27 cellular contexts compared by ENCODE assay signal in the genomic region with DNA sequence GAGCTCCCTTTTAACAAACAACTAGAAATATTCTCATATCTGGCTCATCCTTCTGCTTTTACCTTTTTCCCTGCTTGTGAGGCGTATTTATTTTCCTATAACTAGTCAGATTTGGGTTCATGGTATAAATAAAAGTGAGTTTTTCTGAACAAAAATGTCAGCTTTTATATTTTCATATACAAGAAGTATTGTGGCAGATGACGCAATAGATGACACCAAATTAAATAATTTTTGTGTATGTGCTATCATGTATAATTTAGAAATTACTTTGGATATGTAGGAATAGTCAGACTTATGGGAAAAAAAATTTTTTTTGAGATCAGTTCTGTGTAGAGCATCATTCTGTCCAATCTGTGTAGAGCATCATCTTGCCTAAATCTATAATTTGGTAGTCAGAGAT. TPM values are rescaled to one million over a fixed set of nuclear protein-coding genes. Genes with fewer than 3 reads are reported as not detected.
"Had no signal": no experiment of that assay in that cellular context is flagged by ENCODE, and none has a peak within 500 bp of the region (broad histone marks: within the 10 kb centered on the region; RNA-seq: fewer than 3 reads in every experiment).

No MANE protein-coding gene starts in this region.

- DNase-seq: natural killer cell; occipital lobe; ovary; posterior cingulate gyrus; psoas muscle; right cardiac atrium; spleen; stimulated activated CD4-positive, alpha-beta T cell treated with anti-CD3 and anti-CD28 coated beads, Interleukin-12 subunit alpha, Interleukin-12 subunit beta, amount 100 ng/mL, for 4 hours; stimulated activated CD4-positive, alpha-beta T cell treated with anti-CD3 and anti-CD28 coated beads, Interleukin-1b, Interleukin-23, amount 100 ng/mL, for 48 hours; stimulated activated CD4-positive, alpha-beta T cell treated with anti-CD3 and anti-CD28 coated beads, Interleukin-4, amount 100 ng/mL, for 1 hour; stimulated activated naive B cell treated with anti-CD40 and anti-IgM and Interleukin-4, amounts not matched to agents 10 μg/mL and 1 μg/mL and 100 μg/mL, for 72 hours; stimulated activated naive CD4-positive, alpha-beta T cell treated with Interleukin-2 at 50 U/mL for 16 hours; stomach; thyroid gland; trophoblast cell; upper lobe of left lung had no signal

- H3K9ac ChIP-seq: neural progenitor cell, parathyroid adenoma had no signal

- H2AFZ ChIP-seq: neural progenitor cell, parathyroid adenoma had no signal

- H3K27ac ChIP-seq: neural progenitor cell, ovary, parathyroid adenoma, psoas muscle, spleen, stomach, thoracic aorta, thyroid gland, tibial nerve, upper lobe of left lung, vagina had no signal

- H3K79me2 ChIP-seq: parathyroid adenoma had no signal

- H3K4me1 ChIP-seq: neural progenitor cell, parathyroid adenoma, psoas muscle, spleen, stomach, thyroid gland, tibial nerve, upper lobe of left lung, vagina had no signal

- H3K4me2 ChIP-seq: neural progenitor cell had no signal

- ATAC-seq: natural killer cell; psoas muscle; right cardiac atrium; sciatic nerve; stimulated activated effector memory CD8-positive, alpha-beta T cell treated with anti-CD3 and anti-CD28 coated beads, Interleukin-12 subunit alpha, Interleukin-12 subunit beta, amount 100 ng/mL, for 72 hours; stimulated activated naive B cell treated with anti-CD40 and anti-IgM and Interleukin-4, amounts not matched to agents 10 μg/mL and 1 μg/mL and 100 μg/mL, for 72 hours had no signal

- H3K9me3 ChIP-seq: ovary, psoas muscle, spleen, stomach, thoracic aorta, thyroid gland, tibial nerve, upper lobe of left lung, vagina had no signal

- H3K27me3 ChIP-seq: neural progenitor cell, ovary, stomach, thyroid gland, tibial nerve, upper lobe of left lung, vagina had no signal

- FAIRE-seq: urothelium cell line had no signal

- H3K4me3 ChIP-seq: neural progenitor cell, ovary, psoas muscle, skin epidermis, smooth muscle cell, spleen, stomach, thoracic aorta, thyroid gland, tibial nerve, upper lobe of left lung, vagina had no signal

- H3K36me3 ChIP-seq: neural progenitor cell, ovary, spleen, stomach, thoracic aorta, thyroid gland, tibial nerve, upper lobe of left lung, vagina had no signal

RNA-seq across cellular contexts. Expression of gene SLC27A6, which starts 45.7 kb away (rescaled TPM):
- total RNA-seq: natural killer cell, osteoblast had no signal
